Comparison of ENCODE assay signal across 18 cellular contexts in genomic region chr9:87742813-87743428, GRCh38.
"Had no signal": no experiment of that assay in that cellular context is flagged by ENCODE, and none has a peak within 500 bp of the region (broad histone marks: within the 10 kb centered on the region; RNA-seq: fewer than 3 reads in every experiment).

No MANE protein-coding gene starts in this region.

- DNase-seq: activated CD4-positive, alpha-beta T cell treated with anti-CD3 and anti-CD28 coated beads, Interleukin-2, amount 50 U/mL, for 1 hour; activated CD4-positive, CD25-positive, alpha-beta regulatory T cell; activated effector memory CD4-positive, alpha-beta T cell treated with anti-CD3 and anti-CD28 coated beads, Interleukin-2, amount 50 U/mL, for 16 hours; activated T-cell treated with anti-CD3 and anti-CD28 coated beads, Interleukin-2, amount 50 U/mL, for 24 hours; amygdala; cerebellar nuclear complex; dermis blood vessel endothelial cell; endodermal cell; esophagus squamous epithelium; heart left ventricle; mucosa of descending colon; naive thymus-derived CD8-positive, alpha-beta T cell; retina; stimulated activated CD4-positive, alpha-beta T cell treated with anti-CD3 and anti-CD28 coated beads, Interleukin-4, amount 100 ng/mL, for 1 hour; stomach had no signal

- ATAC-seq: heart left ventricle; left lobe of liver; mucosa of descending colon; naive thymus-derived CD8-positive, alpha-beta T cell had no signal

- H3K4me1 ChIP-seq: esophagus squamous epithelium, heart left ventricle, stomach had no signal

- H3K27ac ChIP-seq: esophagus squamous epithelium, heart left ventricle, neutrophil, stomach, thoracic aorta had no signal
